9 cellular contexts compared by ENCODE assay signal in genomic region chr7:139739863-139740597, GRCh38. TPM values are rescaled to one million over a fixed set of nuclear protein-coding genes. Genes with fewer than 3 reads are reported as not detected.
DNase-seq lines count a peak whose midpoint lies in the region; ATAC-seq and TF ChIP-seq lines count a peak whose summit lies in the region.
"Had no signal": no experiment of that assay in that cellular context is flagged by ENCODE, and none has a peak within 500 bp of the region (broad histone marks: within the 10 kb centered on the region; RNA-seq: fewer than 3 reads in every experiment).

No MANE protein-coding gene starts in this region.

- H3K27ac Mint-ChIP-seq in activated CD4-positive, alpha-beta T cell treated with anti-CD3 and anti-CD28 coated beads for 36 hours, result peak overlapping the region; percentile 30

- H3K36me3 Mint-ChIP-seq in activated CD4-positive, alpha-beta T cell treated with anti-CD3 and anti-CD28 coated beads for 36 hours (ENCODE audit: low read depth), result peaks cover 6% of the 10 kb centered on the region

- H3K9me3 ChIP-seq in thoracic aorta, result no peaks in the 10 kb centered on the region

- no peak overlapping the region for H3K4me3 Mint-ChIP-seq in activated CD4-positive, alpha-beta T cell treated with anti-CD3 and anti-CD28 coated beads for 36 hours

- H3K4me1 ChIP-seq in thoracic aorta (ENCODE audit: control insufficient read depth in 1 of 2, low read depth in 2 of 2), result peaks cover 50 to 98% of the 10 kb centered on the region in 2 donors

- H3K4me3 ChIP-seq in thoracic aorta, result no peak overlapping the region

- no peak for TF ChIP-seq CTCF in thoracic aorta (IDR thresholded peaks at IDR 0.05)

- POLR2A ChIA-PET in activated CD4-positive, alpha-beta T cell treated with anti-CD3 and anti-CD28 coated beads for 36 hours (lab: Charles Lee), result no interaction called here

- ATAC-seq in activated CD4-positive, alpha-beta T cell treated with anti-CD3 and anti-CD28 coated beads for 36 hours, result no peak
- ATAC-seq in left lobe of liver (peak; percentile 78), thoracic aorta (ENCODE audit: insufficient number of reproducible peaks, low FRiP score, low read depth) (no peak)

- intact Hi-C loops in activated CD4-positive, alpha-beta T cell treated with anti-CD3 and anti-CD28 coated beads for 36 hours (cut with DNase I, micrococcal nuclease), result loop anchor here in 1 of 2 experiments (5.0 kb wide), 2 partner anchors 32 to 58 kb away; no protein-coding TSS in a partner anchor

- no peaks in the 10 kb centered on the region for H3K27me3 ChIP-seq in thoracic aorta (replicated peaks; ENCODE audit: insufficient read depth)

- H3K36me3 ChIP-seq in thoracic aorta, result no peaks in the 10 kb centered on the region

- peak overlapping the region; percentile 57 to 94 for H3K27ac ChIP-seq in thoracic aorta

- H3K4me1 Mint-ChIP-seq in activated CD4-positive, alpha-beta T cell treated with anti-CD3 and anti-CD28 coated beads for 36 hours, result peaks cover 65% of the 10 kb centered on the region

- H3K9me3 Mint-ChIP-seq in activated CD4-positive, alpha-beta T cell treated with anti-CD3 and anti-CD28 coated beads for 36 hours (ENCODE audit: low read depth), result no peaks in the 10 kb centered on the region

- H3K27me3 Mint-ChIP-seq in activated CD4-positive, alpha-beta T cell treated with anti-CD3 and anti-CD28 coated beads for 36 hours, result no peaks in the 10 kb centered on the region

- CTCF ChIA-PET in activated CD4-positive, alpha-beta T cell treated with anti-CD3 and anti-CD28 coated beads for 36 hours (lab: Charles Lee), result no interaction called here

- DNase-seq in activated CD4-positive, alpha-beta T cell treated with anti-CD3 and anti-CD28 coated beads for 36 hours, result no peak
- DNase-seq in activated CD4-positive, alpha-beta T cell treated with anti-CD3 and anti-CD28 coated beads, Interleukin-2, amount 50 U/mL, for 48 hours, result no peak
- DNase-seq in anterior cingulate cortex (lab: John Stamatoyannopoulos, UW) (peak in 51 of 58 donors; percentile 12 to 88 (median 69)), left lobe of liver (ENCODE audit: low spot score) (peak; percentile 95), thoracic aorta (ENCODE audit: low spot score) (no peak), SK-N-DZ (ENCODE audit: low spot score) (no peak), NAMALWA (ENCODE audit: low spot score) (no peak), kidney glomerular epithelial cell (lab: John Stamatoyannopoulos, UW) (no peak)
- DNase-seq: Karpas-422 had no signal

RNA-seq across cellular contexts. Expression of gene HIPK2, which starts 37.8 kb away (rescaled TPM):
- total RNA-seq in activated CD4-positive, alpha-beta T cell treated with anti-CD3 and anti-CD28 coated beads for 36 hours, result 10 to 100 TPM; 23.9 to 36.2 TPM
- total RNA-seq in left lobe of liver (63.7 TPM), thoracic aorta (10 to 100 TPM; 49.4 to 68.5 TPM)
- polyA plus RNA-seq in SK-N-DZ (2014; cell fraction: cytosol; rRNA removed), result 6.5 and 7.1 TPM in 2 replicates
- polyA plus RNA-seq in SK-N-DZ (2014; cell fraction: nucleus; rRNA removed), result 3.4 and 6.1 TPM in 2 replicates

Comparison
In these comparisons a context has a peak if more than half of its experiments do, and no peak if none do; other contexts are left out.
1. DNase-seq: peak in anterior cingulate cortex (51 of 58) and left lobe of liver (single experiment); none in activated CD4-positive, alpha-beta T cell treated with anti-CD3 and anti-CD28 coated beads for 36 hours (single experiment), activated CD4-positive, alpha-beta T cell treated with anti-CD3 and anti-CD28 coated beads, Interleukin-2, amount 50 U/mL, for 48 hours (0 of 2), thoracic aorta (single experiment), SK-N-DZ (single experiment), NAMALWA (single experiment) and kidney glomerular epithelial cell (single experiment).